2 cellular contexts compared by ENCODE assay signal in the genomic region with DNA sequence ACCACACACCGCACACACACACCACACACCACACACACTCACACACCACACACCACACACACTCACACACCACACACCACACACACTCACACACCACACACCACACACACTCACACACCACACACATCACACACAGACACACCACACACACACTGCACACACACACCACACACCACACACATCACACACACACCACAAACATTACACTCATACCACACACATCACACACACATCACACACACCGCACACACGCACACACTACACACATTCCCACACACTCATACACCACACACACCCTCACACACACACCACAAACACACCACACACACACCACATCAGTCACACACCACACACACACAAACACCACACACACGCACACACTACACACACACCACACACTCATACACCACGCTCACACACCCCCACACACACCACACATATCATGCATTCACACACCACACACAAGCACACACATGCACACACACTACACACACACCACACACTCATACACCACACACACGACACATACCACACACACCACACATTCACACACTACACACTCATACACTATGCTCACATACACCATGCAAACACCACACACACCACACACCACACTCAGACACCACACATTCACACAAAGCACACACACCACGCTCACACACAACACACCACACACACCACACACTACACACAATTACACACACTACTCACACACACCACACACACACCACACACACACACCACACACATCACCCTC.
TF ChIP-seq lines count a peak whose summit lies in the region.

No MANE protein-coding gene starts in this region.

TF ChIP-seq in GM12891, 5 proteins besides CTCF, POLR2A, EP300 and RAD21:
- TF ChIP-seq TAF1 (IDR thresholded peaks at IDR 0.05; ENCODE audit: low read depth, low read length) (no peak), POLR2AphosphoS5 (IDR thresholded peaks at IDR 0.05; ENCODE audit: low read depth, low read length) (no peak), PAX5 (IDR thresholded peaks at IDR 0.05; ENCODE audit: insufficient read depth, low read length, severe bottlenecking) (no peak), SPI1 (IDR thresholded peaks at IDR 0.05; ENCODE audit: low read depth, low read length) (no peak), POU2F2 (IDR thresholded peaks at IDR 0.05; ENCODE audit: low read depth, low read length) (no peak)

TF ChIP-seq in IMR-90, 13 proteins besides CTCF, POLR2A, EP300 and RAD21:
- no peak for TF ChIP-seq BHLHE40 (IDR thresholded peaks at IDR 0.05; ENCODE audit: low read depth, low read length)
- no peak for TF ChIP-seq MXI1 (IDR thresholded peaks at IDR 0.05; ENCODE audit: borderline replicate concordance, low read depth, low read length)
- TF ChIP-seq, protein P1, sequence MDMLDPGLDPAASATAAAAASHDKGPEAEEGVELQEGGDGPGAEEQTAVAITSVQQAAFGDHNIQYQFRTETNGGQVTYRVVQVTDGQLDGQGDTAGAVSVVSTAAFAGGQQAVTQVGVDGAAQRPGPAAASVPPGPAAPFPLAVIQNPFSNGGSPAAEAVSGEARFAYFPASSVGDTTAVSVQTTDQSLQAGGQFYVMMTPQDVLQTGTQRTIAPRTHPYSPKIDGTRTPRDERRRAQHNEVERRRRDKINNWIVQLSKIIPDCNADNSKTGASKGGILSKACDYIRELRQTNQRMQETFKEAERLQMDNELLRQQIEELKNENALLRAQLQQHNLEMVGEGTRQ (IDR thresholded peaks at IDR 0.05; ENCODE audit: low read depth, low read length), result no peak
- no peak for TF ChIP-seq FOS (IDR thresholded peaks at IDR 0.05; ENCODE audit: low read depth, low read length)
- TF ChIP-seq CHD1 (IDR thresholded peaks at IDR 0.05; ENCODE audit: low read depth, low read length), result no peak
- no peak for TF ChIP-seq RFX5 (IDR thresholded peaks at IDR 0.05; ENCODE audit: low read depth, low read length)
- TF ChIP-seq CEBPB (IDR thresholded peaks at IDR 0.05; ENCODE audit: low read depth, low read length), result no peak
- no peak for TF ChIP-seq RCOR1 (IDR thresholded peaks at IDR 0.05; ENCODE audit: insufficient replicate concordance, low read length)
- no peak for TF ChIP-seq SMC3 (IDR thresholded peaks at IDR 0.05; ENCODE audit: low read depth, low read length)
- no peak for TF ChIP-seq NFE2L2 (IDR thresholded peaks at IDR 0.05; ENCODE audit: low read depth, low read length)
- TF ChIP-seq MAZ (IDR thresholded peaks at IDR 0.05; ENCODE audit: borderline replicate concordance, low read depth, low read length), result no peak
- TF ChIP-seq ELK1 (IDR thresholded peaks at IDR 0.05; ENCODE audit: borderline replicate concordance, low read depth, low read length), result no peak
